Comparison of ENCODE assay signal across 22 cellular contexts in the genomic region with DNA sequence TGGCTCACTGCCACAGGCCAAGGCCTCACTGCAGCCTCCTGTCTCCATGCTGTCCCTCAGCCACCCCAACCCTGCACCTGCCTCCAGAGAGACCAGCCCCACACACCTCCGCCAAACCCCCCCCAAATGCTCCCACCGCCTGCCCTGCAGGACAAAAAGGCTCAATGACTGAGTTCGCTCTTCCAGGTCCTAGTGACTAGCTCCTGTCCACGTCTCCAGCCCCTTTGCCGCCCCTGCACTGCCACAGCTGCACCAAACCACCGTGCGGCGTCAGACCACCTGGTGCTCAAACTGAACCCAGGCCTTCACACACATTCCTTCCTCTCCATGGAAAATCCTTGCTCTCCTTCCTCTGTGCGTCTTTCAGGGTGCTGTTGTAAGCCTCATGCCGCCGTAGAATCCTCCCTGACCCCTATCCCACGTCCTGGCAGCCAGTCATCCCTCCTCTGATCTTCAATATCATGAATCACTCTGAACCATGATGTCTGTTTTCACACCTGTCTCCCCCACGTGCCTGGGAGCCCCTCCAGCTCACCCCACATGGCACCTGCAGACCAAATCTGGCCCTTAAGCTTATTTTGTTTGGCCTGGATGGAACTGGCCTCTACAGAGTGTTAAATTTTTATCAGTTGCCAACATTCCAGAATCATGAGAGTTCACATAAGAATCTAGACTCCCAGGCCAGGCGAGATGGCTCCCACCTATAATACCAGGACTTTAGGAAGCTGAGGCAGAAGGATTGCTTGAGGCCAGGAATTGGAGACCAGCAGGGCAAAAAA. TPM values are rescaled to one million over a fixed set of nuclear protein-coding genes. Genes with fewer than 3 reads are reported as not detected.
A peak's percentile ranks its signal among the peaks of the same experiment; 100 is the strongest.
DNase-seq lines count a peak whose midpoint lies in the region; ATAC-seq and TF ChIP-seq lines count a peak whose summit lies in the region.
"Had no signal": no experiment of that assay in that cellular context is flagged by ENCODE, and none has a peak within 500 bp of the region (broad histone marks: within the 10 kb centered on the region; RNA-seq: fewer than 3 reads in every experiment).

No MANE protein-coding gene starts in this region.

- H3K4me1 Mint-ChIP-seq in glutamatergic neuron (ENCODE audit: low read depth, unreplicated experiment): no peaks in the 10 kb centered on the region
- H3K4me1 Mint-ChIP-seq: stimulated activated naive CD8-positive, alpha-beta T cell treated with anti-CD3 and anti-CD28 coated beads, Interleukin-15, amount 100 ng/mL, for 72 hours had no signal

- H3K27me3 ChIP-seq in right atrium auricular region (peaks cover 0 to under 1% of the 10 kb centered on the region in 2 donors), right cardiac atrium (ENCODE audit: control insufficient read depth, insufficient read depth) (no peaks in the 10 kb centered on the region), esophagus muscularis mucosa (peaks cover 0 to 23% (median 4%) of the 10 kb centered on the region in 4 donors), upper lobe of right lung (peaks cover 11% of the 10 kb centered on the region)

- TF ChIP-seq POLR2A in esophagus muscularis mucosa (IDR thresholded peaks at IDR 0.05; ENCODE audit: low read depth): no peak

- in situ Hi-C loops in astrocyte of the spinal cord (cut with HindIII; ENCODE audit: low sequenced_read_pairs): no loop called here

- H3K9me3 ChIP-seq in right atrium auricular region (no peaks in the 10 kb centered on the region), right cardiac atrium (ENCODE audit: control insufficient read depth, low read length) (no peaks in the 10 kb centered on the region), esophagus muscularis mucosa (no peaks in the 10 kb centered on the region), upper lobe of right lung (no peaks in the 10 kb centered on the region)
- H3K9me3 ChIP-seq: colonic mucosa had no signal

- H3K27ac ChIP-seq in right atrium auricular region (peak overlapping the region in 1 of 2 donors; percentile 50), right cardiac atrium (ENCODE audit: low read length) (peak overlapping the region; percentile 31), esophagus muscularis mucosa (replicated peaks in 1 of 4) (no peak overlapping the region), upper lobe of right lung (no peak overlapping the region)
- H3K27ac ChIP-seq: colonic mucosa, skin epidermis had no signal

- intact Hi-C loops in Right ventricle myocardium inferior (cut with DNase I) (no loop called here), right cardiac atrium (cut with DNase I) (loop anchor here in 2 of 4 donors (5.0 to 10.0 kb wide), 2 partner anchors 90 to 433 kb away; no protein-coding TSS in a partner anchor), esophagus muscularis mucosa (cut with DNase I) (loop anchor here (5.0 kb wide), 1 partner anchor 285 kb away; no protein-coding TSS in a partner anchor), upper lobe of right lung (cut with DNase I) (no loop called here)

- WGBS in right cardiac atrium: 57% methylated on average over 14 of the region's 14 CpGs
- 70% methylated on average over 13 of the region's 14 CpGs for WGBS in esophagus muscularis mucosa

- no peak for DNase-seq in Right ventricle myocardium inferior (ENCODE audit: missing footprints)
- DNase-seq in right atrium auricular region (ENCODE audit: low spot score): no peak
- DNase-seq in astrocyte of the spinal cord (ENCODE audit: low read depth, low spot score): peak; percentile 75
- DNase-seq in right cardiac atrium: peak in 2 of 3 donors; percentile 65 to 70
- peak; percentile 17 for DNase-seq in smooth muscle cell of the brain vasculature (ENCODE audit: low read depth, low spot score)
- no peak for DNase-seq in glutamatergic neuron
- no peak for DNase-seq in esophagus muscularis mucosa (ENCODE audit: extremely low spot score)
- no peak for DNase-seq in upper lobe of right lung
- DNase-seq: activated CD8-positive, alpha-beta memory T cell treated with anti-CD3 and anti-CD28 coated beads, Interleukin-2, amount 50 U/mL, for 4 hours; Calu3; colonic mucosa; GOT3; KBM-7; mammary epithelial cell; NCI-H1417; NCI-H446; stimulated activated naive CD8-positive, alpha-beta T cell treated with anti-CD3 and anti-CD28 coated beads, Interleukin-15, amount 100 ng/mL, for 72 hours; T-helper 17 cell had no signal

- no peaks in the 10 kb centered on the region for H3K9me3 Mint-ChIP-seq in glutamatergic neuron (ENCODE audit: unreplicated experiment)
- H3K9me3 Mint-ChIP-seq: activated naive CD4-positive, alpha-beta T cell treated with anti-CD3 and anti-CD28 coated beads, Interleukin-2, amount 50 U/mL, for 72 hours; stimulated activated naive CD8-positive, alpha-beta T cell treated with anti-CD3 and anti-CD28 coated beads, Interleukin-15, amount 100 ng/mL, for 72 hours had no signal

- H3K4me3 ChIP-seq in right atrium auricular region (no peak overlapping the region), astrocyte of the spinal cord (ENCODE audit: low read depth, low read length) (no peak overlapping the region), right cardiac atrium (ENCODE audit: low read length) (no peak overlapping the region), esophagus muscularis mucosa (no peak overlapping the region), upper lobe of right lung (no peak overlapping the region)
- H3K4me3 ChIP-seq: colonic mucosa, skin epidermis had no signal

- no peak for TF ChIP-seq EP300 in esophagus muscularis mucosa (IDR thresholded peaks at IDR 0.05)

- H3K36me3 Mint-ChIP-seq in glutamatergic neuron (ENCODE audit: unreplicated experiment): no peaks in the 10 kb centered on the region
- H3K36me3 Mint-ChIP-seq: activated naive CD4-positive, alpha-beta T cell treated with anti-CD3 and anti-CD28 coated beads, Interleukin-2, amount 50 U/mL, for 72 hours had no signal

- H3K4me1 ChIP-seq in right atrium auricular region (peaks cover 0 to 17% of the 10 kb centered on the region in 2 donors), right cardiac atrium (ENCODE audit: control insufficient read depth, insufficient read depth, low read length) (no peaks in the 10 kb centered on the region), esophagus muscularis mucosa (peaks cover 0 to 26% (median 19%) of the 10 kb centered on the region in 4 donors), upper lobe of right lung (no peaks in the 10 kb centered on the region)
- H3K4me1 ChIP-seq: colonic mucosa had no signal

- H3K36me3 ChIP-seq in right atrium auricular region (no peaks in the 10 kb centered on the region), esophagus muscularis mucosa (no peaks in the 10 kb centered on the region), upper lobe of right lung (no peaks in the 10 kb centered on the region)
- H3K36me3 ChIP-seq: colonic mucosa had no signal

- H3K4me3 Mint-ChIP-seq in glutamatergic neuron (ENCODE audit: unreplicated experiment): no peak overlapping the region
- H3K4me3 Mint-ChIP-seq: stimulated activated naive CD8-positive, alpha-beta T cell treated with anti-CD3 and anti-CD28 coated beads, Interleukin-15, amount 100 ng/mL, for 72 hours; T-helper 17 cell had no signal

- H3K27me3 Mint-ChIP-seq in glutamatergic neuron (ENCODE audit: unreplicated experiment): peaks cover 10% of the 10 kb centered on the region

- ATAC-seq in Right ventricle myocardium inferior (peak; percentile 27), right cardiac atrium (peak; percentile 67 to 79), upper lobe of right lung (no peak)
- ATAC-seq: activated CD4-positive, CD25-positive, alpha-beta regulatory T cell treated with anti-CD3 and anti-CD28 coated beads, Interleukin-2, amount 50 U/mL, for 24 hours; activated naive CD4-positive, alpha-beta T cell treated with anti-CD3 and anti-CD28 coated beads, Interleukin-2, amount 50 U/mL, for 72 hours; stimulated activated naive CD8-positive, alpha-beta T cell treated with anti-CD3 and anti-CD28 coated beads, Interleukin-15, amount 100 ng/mL, for 72 hours; T-helper 17 cell had no signal

- H3K27ac Mint-ChIP-seq in glutamatergic neuron (ENCODE audit: unreplicated experiment): no peak overlapping the region
- H3K27ac Mint-ChIP-seq: activated naive CD4-positive, alpha-beta T cell treated with anti-CD3 and anti-CD28 coated beads, Interleukin-2, amount 50 U/mL, for 72 hours; stimulated activated naive CD8-positive, alpha-beta T cell treated with anti-CD3 and anti-CD28 coated beads, Interleukin-15, amount 100 ng/mL, for 72 hours; T-helper 17 cell had no signal

- no peak for TF ChIP-seq CTCF in right atrium auricular region (IDR thresholded peaks at IDR 0.05)
- no peak for TF ChIP-seq CTCF in astrocyte of the spinal cord (IDR thresholded peaks at IDR 0.05; ENCODE audit: low read depth, low read length)
- no peak for TF ChIP-seq CTCF in glutamatergic neuron (IDR thresholded peaks at IDR 0.05; ENCODE audit: partially characterized antibody, unreplicated experiment)
- no peak for TF ChIP-seq CTCF in esophagus muscularis mucosa (IDR thresholded peaks at IDR 0.05)
- no peak for TF ChIP-seq CTCF in upper lobe of right lung (IDR thresholded peaks at IDR 0.05)

RNA-seq across cellular contexts. Expression of a gene that starts 4.3 kb away (rescaled TPM):
- total RNA-seq in Right ventricle myocardium inferior (0.19 TPM), right atrium auricular region (10 to 100 TPM; 13.9 to 34.7 TPM), right cardiac atrium (10 to 100 TPM; 29.5 to 44.8 (median 35.0) TPM), glutamatergic neuron (ENCODE audit: unreplicated experiment) (0.91 TPM), esophagus muscularis mucosa (under 1 TPM in 2 of 4 donors, not detected in 2; 0.19 to 0.83 TPM), upper lobe of right lung (1.6 TPM)
- polyA plus RNA-seq in right cardiac atrium: 30.4 TPM
- total RNA-seq: A673, Calu3, mammary epithelial cell, T-helper 17 cell had no signal
- polyA plus RNA-seq: mammary epithelial cell had no signal

Comparison
In these comparisons a context has a peak if more than half of its experiments do, and no peak if none do; other contexts are left out.
1. DNase-seq: peak in astrocyte of the spinal cord (single experiment), right cardiac atrium (2 of 3) and smooth muscle cell of the brain vasculature (single experiment); none in Right ventricle myocardium inferior (single experiment), right atrium auricular region (single experiment), glutamatergic neuron (single experiment), esophagus muscularis mucosa (single experiment) and upper lobe of right lung (single experiment).